In the genomic region with DNA sequence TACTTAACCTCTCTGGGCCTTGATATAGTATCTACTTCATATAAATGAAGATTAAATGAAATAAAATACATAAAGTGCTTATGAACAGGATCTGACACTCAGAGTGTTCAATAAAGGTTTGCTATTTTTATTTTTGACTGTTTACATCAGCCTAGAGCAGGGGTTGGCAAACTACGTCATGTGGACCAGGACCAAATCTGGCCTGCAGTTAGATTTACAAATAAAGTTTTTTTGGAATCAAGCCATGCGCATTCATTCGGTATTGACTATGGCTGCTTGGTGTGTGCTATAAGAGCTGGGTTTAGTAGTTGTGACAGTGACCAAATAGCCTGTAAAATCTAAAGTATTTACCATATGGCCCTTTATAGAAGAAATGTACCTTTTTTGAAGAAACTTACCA, we compare ENCODE assay signal across 20 cellular contexts. TPM values are rescaled to one million over a fixed set of nuclear protein-coding genes. Genes with fewer than 3 reads are reported as not detected.
DNase-seq lines count a peak whose midpoint lies in the region; ATAC-seq, FAIRE-seq and TF ChIP-seq lines count a peak whose summit lies in the region.
"Had no signal": no experiment of that assay in that cellular context is flagged by ENCODE, and none has a peak within 500 bp of the region (broad histone marks: within the 10 kb centered on the region; RNA-seq: fewer than 3 reads in every experiment).

No MANE protein-coding gene starts in this region.

- H3K27me3 ChIP-seq in left ventricle myocardium inferior (ENCODE audit: low read depth) (no peaks in the 10 kb centered on the region), astrocyte (ENCODE audit: insufficient read depth, low read length) (no peaks in the 10 kb centered on the region), muscle layer of colon (ENCODE audit: control insufficient read depth in 1 of 2, insufficient read depth in 2 of 2, low read length in 2 of 2) (no peaks in the 10 kb centered on the region)
- H3K27me3 ChIP-seq: BLaER1 had no signal

- peaks cover 27% of the 10 kb centered on the region for H3K4me1 ChIP-seq in left ventricle myocardium inferior
- no peaks in the 10 kb centered on the region for H3K4me1 ChIP-seq in astrocyte (ENCODE audit: insufficient read depth, low read length)
- H3K4me1 ChIP-seq in muscle layer of colon (ENCODE audit: insufficient read depth, low read length) = peaks cover 8% of the 10 kb centered on the region
- H3K4me1 ChIP-seq: BLaER1, HAP-1 had no signal

- H3K9me3 Mint-ChIP-seq in astrocyte (ENCODE audit: unreplicated experiment) = peaks cover 2% of the 10 kb centered on the region

- H2AFZ ChIP-seq in astrocyte (ENCODE audit: low read depth, low read length) = no peak overlapping the region
- H2AFZ ChIP-seq: GM23248 had no signal

- no peak overlapping the region for H3K27ac Mint-ChIP-seq in astrocyte (ENCODE audit: unreplicated experiment)

- H3K9me3 ChIP-seq in left ventricle myocardium inferior (replicated peaks) = peaks cover 3% of the 10 kb centered on the region
- H3K9me3 ChIP-seq in astrocyte (ENCODE audit: insufficient read depth, low read depth, low read length) = no peaks in the 10 kb centered on the region
- no peaks in the 10 kb centered on the region for H3K9me3 ChIP-seq in muscle layer of colon (ENCODE audit: low read length)
- H3K9me3 ChIP-seq: BLaER1, HAP-1 had no signal

- no peak overlapping the region for H3K9ac ChIP-seq in astrocyte (ENCODE audit: low read length)
- H3K9ac ChIP-seq in muscle layer of colon (ENCODE audit: low read length) = no peak overlapping the region
- H3K9ac ChIP-seq: BLaER1, GM23248 had no signal

- peak overlapping the region; percentile 55 for H3K27ac ChIP-seq in left ventricle myocardium inferior (replicated peaks)
- no peak overlapping the region for H3K27ac ChIP-seq in astrocyte (ENCODE audit: low read depth, low read length)
- peak overlapping the region; percentile 44 for H3K27ac ChIP-seq in muscle layer of colon (ENCODE audit: low read depth, low read length)
- H3K27ac ChIP-seq: BLaER1, GM23248, HL-60 had no signal

- no peak for TF ChIP-seq CTCF in left ventricle myocardium inferior (IDR thresholded peaks at IDR 0.05; ENCODE audit: borderline replicate concordance)
- no peak for TF ChIP-seq CTCF in astrocyte (IDR thresholded peaks at IDR 0.05; ENCODE audit: insufficient read depth, low read depth, low read length)

- H3K4me3 ChIP-seq in left ventricle myocardium inferior = no peak overlapping the region
- no peak overlapping the region for H3K4me3 ChIP-seq in astrocyte (ENCODE audit: insufficient read depth, low read depth, low read length)
- no peak overlapping the region for H3K4me3 ChIP-seq in muscle layer of colon (ENCODE audit: low read depth in 1 of 2, low read length in 2 of 2)
- H3K4me3 ChIP-seq: BLaER1, GM23248, HAP-1 had no signal

- peak; percentile 13 for FAIRE-seq in astrocyte (lab: Jason Lieb, UNC)
- FAIRE-seq: GM12891, GM19239 had no signal

- peaks cover 2% of the 10 kb centered on the region for H3K36me3 Mint-ChIP-seq in astrocyte (ENCODE audit: low read depth, unreplicated experiment)

- H3K36me3 ChIP-seq in left ventricle myocardium inferior (no peaks in the 10 kb centered on the region), astrocyte (ENCODE audit: insufficient read depth, low read length) (no peaks in the 10 kb centered on the region), muscle layer of colon (ENCODE audit: insufficient read depth, low read length) (no peaks in the 10 kb centered on the region)
- H3K36me3 ChIP-seq: BLaER1, HAP-1 had no signal

- no peaks in the 10 kb centered on the region for H4K20me1 ChIP-seq in astrocyte (ENCODE audit: insufficient read depth, low read length)
- H4K20me1 ChIP-seq: BLaER1 had no signal

- DNase-seq in left ventricle myocardium inferior = no peak
- DNase-seq in Right ventricle myocardium inferior (ENCODE audit: missing footprints) = no peak
- DNase-seq in astrocyte (ENCODE audit: low read depth) = no peak
- DNase-seq in activated T-cell treated with anti-CD3 and anti-CD28 coated beads, Interleukin-2, amount 50 U/mL, for 48 hours = no peak
- DNase-seq in sciatic nerve (ENCODE audit: low spot score) = no peak
- DNase-seq in NCI-H1694 (lab: John Stamatoyannopoulos, UW) = no peak
- DNase-seq: 8988T; CD4-positive, alpha-beta memory T cell; DMS53; DND-41; EL; GM23248 had no signal

- ATAC-seq in Right ventricle myocardium inferior = no peak
- no peak for ATAC-seq in sciatic nerve

- no peaks in the 10 kb centered on the region for H3K79me2 ChIP-seq in astrocyte (ENCODE audit: insufficient read depth, low read length)

- H3K4me3 Mint-ChIP-seq in astrocyte (ENCODE audit: unreplicated experiment) = no peak overlapping the region
- H3K4me3 Mint-ChIP-seq: CD14-positive monocyte; CD4-positive, alpha-beta memory T cell had no signal

- H3K4me2 ChIP-seq in astrocyte (ENCODE audit: low read length) = no peak overlapping the region
- H3K4me2 ChIP-seq: BLaER1 had no signal

- no peaks in the 10 kb centered on the region for H3K4me1 Mint-ChIP-seq in astrocyte (ENCODE audit: low read depth, unreplicated experiment)

- intact Hi-C loops in left ventricle myocardium inferior (cut with micrococcal nuclease) = no loop called here
- intact Hi-C loops in Right ventricle myocardium inferior (cut with DNase I) = loop anchor here (5.0 kb wide), 1 partner anchor 124 kb away; no protein-coding TSS in a partner anchor
- intact Hi-C loops in sciatic nerve (cut with DNase I) = no loop called here

- H3K27me3 Mint-ChIP-seq in astrocyte (ENCODE audit: low read depth, unreplicated experiment) = no peaks in the 10 kb centered on the region
- H3K27me3 Mint-ChIP-seq: CD4-positive, alpha-beta memory T cell had no signal

RNA-seq across cellular contexts. Expression of a gene that starts 20.8 kb away (rescaled TPM):
- total RNA-seq in left ventricle myocardium inferior (14.8 TPM), Right ventricle myocardium inferior (11.7 TPM), astrocyte (4.8 and 6.2 TPM in 2 replicates), sciatic nerve (5.6 TPM)

RNA-seq across cellular contexts. Expression of a gene that starts 50.9 kb away (rescaled TPM):
- total RNA-seq in left ventricle myocardium inferior (44.1 TPM), Right ventricle myocardium inferior (34.7 TPM), astrocyte (1.7 TPM in 2 replicates), sciatic nerve (18.9 TPM)
- total RNA-seq: G401 had no signal
